Comparison of ENCODE assay signal across 12 cellular contexts in genomic region chr12:111741235-111741812, GRCh38. TPM values are rescaled to one million over a fixed set of nuclear protein-coding genes. Genes with fewer than 3 reads are reported as not detected.
DNase-seq lines count a peak whose midpoint lies in the region; ATAC-seq and TF ChIP-seq lines count a peak whose summit lies in the region.
"Had no signal": no experiment of that assay in that cellular context is flagged by ENCODE, and none has a peak within 500 bp of the region (broad histone marks: within the 10 kb centered on the region; RNA-seq: fewer than 3 reads in every experiment).

No MANE protein-coding gene starts in this region.

- H3K4me1 ChIP-seq in Loucy (ENCODE audit: insufficient read depth, low read length, poor library complexity, severe bottlenecking) (peaks cover 14% of the 10 kb centered on the region), ascending aorta (peaks cover 0 to 9% of the 10 kb centered on the region in 2 donors), hepatocyte (ENCODE audit: insufficient read depth) (peaks cover 9% of the 10 kb centered on the region), stomach (peaks cover 4 to 23% (median 13%) of the 10 kb centered on the region in 4 donors)

- TF ChIP-seq POLR2A in stomach (IDR thresholded peaks at IDR 0.05) = no peak

- H3F3A ChIP-seq in Loucy (ENCODE audit: low read depth) = no peaks in the 10 kb centered on the region; the same call in 1 of the 2 replicates

- intact Hi-C loops in ascending aorta (cut with DNase I) (no loop called here), stomach (cut with DNase I; ENCODE audit: low total_unique reads) (no loop called here)

- TF ChIP-seq EP300 in stomach (IDR thresholded peaks at IDR 0.05) = no peak

- H3K27ac ChIP-seq in ascending aorta (peak overlapping the region; percentile 44 to 53), hepatocyte (peak overlapping the region; percentile 2), stomach (peak overlapping the region in 4 of 5 donors; percentile 39 to 81 (median 55)), caudate nucleus (ENCODE audit: low read depth, low read length) (no peak overlapping the region)

- H4K20me1 ChIP-seq in Loucy (ENCODE audit: insufficient read depth, low read length, poor library complexity, severe bottlenecking) (no peaks in the 10 kb centered on the region), hepatocyte (ENCODE audit: insufficient read depth, poor library complexity, severe bottlenecking) (no peaks in the 10 kb centered on the region)

- H3K27me3 ChIP-seq in Loucy (ENCODE audit: insufficient read depth, low read length, poor library complexity, severe bottlenecking) = no peaks in the 10 kb centered on the region
- no peaks in the 10 kb centered on the region for H3K27me3 ChIP-seq in ascending aorta
- H3K27me3 ChIP-seq in hepatocyte = no peaks in the 10 kb centered on the region
- H3K27me3 ChIP-seq in stomach = no peaks in the 10 kb centered on the region
- H3K27me3 ChIP-seq: ovary had no signal

- no peaks in the 10 kb centered on the region for H3K9me3 ChIP-seq in Loucy (ENCODE audit: insufficient read depth, low read depth, low read length)
- H3K9me3 ChIP-seq in ascending aorta = no peaks in the 10 kb centered on the region
- no peaks in the 10 kb centered on the region for H3K9me3 ChIP-seq in hepatocyte (ENCODE audit: low read depth)
- H3K9me3 ChIP-seq in stomach = no peaks in the 10 kb centered on the region
- H3K9me3 ChIP-seq: ovary had no signal

- DNase-seq in ascending aorta (ENCODE audit: low spot score in 2 of 2) (no peak), hepatocyte (ENCODE audit: low spot score) (peak; percentile 24), stomach (peak; percentile 43), caudate nucleus (lab: John Stamatoyannopoulos, UW) (no peak), amniotic stem cell (lab: John Stamatoyannopoulos, UW) (no peak)
- DNase-seq: cerebellar nuclear complex, hippocampal formation, NCI-H1436 had no signal

- H3K79me2 ChIP-seq in Loucy (ENCODE audit: insufficient read depth, low read length) (no peaks in the 10 kb centered on the region), hepatocyte (no peaks in the 10 kb centered on the region)

- peak overlapping the region; percentile 38 for H3K4me3 ChIP-seq in Loucy (ENCODE audit: low read length, poor library complexity, severe bottlenecking)
- H3K4me3 ChIP-seq in ascending aorta = no peak overlapping the region
- H3K4me3 ChIP-seq in hepatocyte = no peak overlapping the region
- H3K4me3 ChIP-seq in stomach = no peak overlapping the region
- H3K4me3 ChIP-seq: ovary had no signal

- no peak for ATAC-seq in HG02763 (IDR thresholded peaks at IDR 0.05; ENCODE audit: unreplicated experiment)
- no peak for ATAC-seq in GM19035 (IDR thresholded peaks at IDR 0.05; ENCODE audit: unreplicated experiment)

- peak overlapping the region; percentile 27 for H3K9ac ChIP-seq in Loucy (ENCODE audit: low read depth, low read length, poor library complexity, severe bottlenecking)

- H3K36me3 ChIP-seq in Loucy (ENCODE audit: insufficient read depth, low read length) (no peaks in the 10 kb centered on the region; the same call in 1 of the 2 replicates), ascending aorta (peaks cover 19 to 25% of the 10 kb centered on the region in 2 donors), hepatocyte (replicated peaks; ENCODE audit: insufficient read depth, low read depth) (no peaks in the 10 kb centered on the region), stomach (peaks cover 31 to 60% (median 51%) of the 10 kb centered on the region in 4 donors)
- H3K36me3 ChIP-seq: ovary had no signal

- peak overlapping the region; percentile 72 for H3K4me2 ChIP-seq in Loucy (ENCODE audit: low read depth, low read length, poor library complexity, severe bottlenecking)
- no peak overlapping the region for H3K4me2 ChIP-seq in hepatocyte

- TF ChIP-seq CTCF in Loucy (conservative IDR thresholded peaks at IDR 0.05; ENCODE audit: low read length) (no peak), ascending aorta (IDR thresholded peaks at IDR 0.05) (no peak), hepatocyte (IDR thresholded peaks at IDR 0.05; ENCODE audit: poor library complexity) (no peak), stomach (IDR thresholded peaks at IDR 0.05) (no peak)

- H2AFZ ChIP-seq in Loucy (ENCODE audit: low read length) (no peak overlapping the region), hepatocyte (no peak overlapping the region)

- no peaks in the 10 kb centered on the region for H3K9me2 ChIP-seq in Loucy (replicated peaks; ENCODE audit: low read depth, low read length)
- H3K9me2 ChIP-seq in hepatocyte (replicated peaks; ENCODE audit: insufficient read depth) = no peaks in the 10 kb centered on the region

- 32% methylated on average over 4 of the region's 4 CpGs for WGBS in hepatocyte (ENCODE audit: low lambda C conversion rate, missing lambda C conversion rate)
- WGBS in stomach, 5 donors = 10 to 20% (median 13%) methylated on average over 4 of the region's 4 CpGs

RNA-seq across cellular contexts. Expression of gene ALDH2, which starts 25.4 kb away (rescaled TPM):
- total RNA-seq in ascending aorta (66.4 TPM), hepatocyte (116 and 126 TPM in 2 replicates), stomach (100 to 1,000 TPM in 3 of 5 donors, 10 to 100 TPM in 2; 50.3 to 196 (median 116) TPM)
- polyA plus RNA-seq in hepatocyte (185 and 203 TPM in 2 replicates), stomach (100 to 1,000 TPM; 129 to 296 (median 134) TPM)

RNA-seq across cellular contexts. Expression of gene ACAD10, which starts 55.5 kb away (rescaled TPM):
- total RNA-seq in ascending aorta = 32.0 TPM
- total RNA-seq in hepatocyte = 21.5 and 32.5 TPM in 2 replicates
- polyA plus RNA-seq in hepatocyte = 20.7 and 24.2 TPM in 2 replicates
- 100 to 1,000 TPM in 1 of 5 donors, 10 to 100 TPM in 3, 1 to 10 TPM in 1; 9.4 to 128 (median 32.1) TPM for total RNA-seq in stomach
- polyA plus RNA-seq in stomach = 10 to 100 TPM in 2 of 3 donors, 1 to 10 TPM in 1; 9.8 to 15.7 (median 12.4) TPM

RNA-seq across cellular contexts. Expression of gene BRAP, which starts 55.6 kb away (rescaled TPM):
- 6.2 TPM for total RNA-seq in ascending aorta
- 13.9 and 15.8 TPM in 2 replicates for total RNA-seq in hepatocyte
- polyA plus RNA-seq in hepatocyte = 16.8 and 19.7 TPM in 2 replicates
- 10 to 100 TPM; 15.2 to 43.2 (median 19.3) TPM for total RNA-seq in stomach
- polyA plus RNA-seq in stomach = 1 to 10 TPM; 5.6 to 7.9 (median 7.4) TPM

Comparison
In these comparisons a context has a peak if more than half of its experiments do, and no peak if none do; other contexts are left out.
1. DNase-seq: peak in hepatocyte (single experiment) and stomach (single experiment); none in ascending aorta (0 of 2), caudate nucleus (0 of 61) and amniotic stem cell (single experiment).